In the genomic region with DNA sequence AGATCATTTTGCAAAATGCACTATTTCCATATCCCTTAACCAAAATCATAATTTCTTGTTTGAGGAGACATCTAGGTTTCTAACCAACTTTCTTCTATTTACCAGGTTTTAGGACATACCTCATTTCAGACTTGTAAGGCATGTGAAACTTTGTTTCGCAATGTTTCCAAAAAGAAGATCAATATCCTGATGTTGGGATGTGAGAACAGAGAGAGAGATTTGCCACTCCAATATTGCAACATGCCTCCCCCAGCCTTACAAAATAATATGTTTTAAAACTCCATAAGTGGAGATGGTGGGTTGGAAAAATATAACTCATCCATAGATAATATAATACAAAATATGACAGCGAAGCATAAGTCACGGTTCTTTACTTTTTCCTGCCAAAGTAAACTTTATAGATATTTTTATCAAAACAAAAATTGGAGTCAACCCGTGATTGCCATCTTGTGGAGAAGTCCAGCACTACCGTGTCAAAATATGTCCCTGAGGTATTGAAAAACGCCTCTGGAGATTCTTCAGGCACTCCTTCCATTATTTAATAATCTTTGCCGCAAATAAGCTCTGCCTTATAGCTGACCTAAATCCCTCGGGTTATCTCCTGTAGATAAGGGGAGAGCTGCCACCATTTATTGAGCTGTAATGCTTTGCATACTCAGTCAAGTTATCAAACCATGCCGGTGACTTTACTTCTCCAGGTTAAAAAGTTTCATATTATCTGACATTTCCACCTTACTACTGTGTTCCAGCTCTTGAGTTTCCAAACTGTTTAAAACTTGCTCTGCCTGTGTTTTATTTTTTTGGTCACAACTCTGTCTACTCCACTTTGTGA, we compare ENCODE assay signal across 8 cellular contexts.
DNase-seq lines count a peak whose midpoint lies in the region; ATAC-seq and TF ChIP-seq lines count a peak whose summit lies in the region.

No MANE protein-coding gene starts in this region.

- H4K91ac ChIP-seq in H9 (ENCODE audit: insufficient read length, low read depth, low read length): no peak overlapping the region

- peaks cover 11 to 87% (median 37%) of the 10 kb centered on the region in 10 experiments; a peak in 19 of 20 replicates for H3K4me1 ChIP-seq in BLaER1 treated with 17β-estradiol and CSF1 and Interleukin-3, amounts not matched to agents 10 nM and 100 nM
- no peaks in the 10 kb centered on the region for H3K4me1 ChIP-seq in H9 (ENCODE audit: insufficient read depth, low read length)
- H3K4me1 ChIP-seq in colonic mucosa: no peaks in the 10 kb centered on the region
- H3K4me1 ChIP-seq in parathyroid adenoma: no peaks in the 10 kb centered on the region
- H3K4me1 ChIP-seq in naive thymus-derived CD4-positive, alpha-beta T cell (ENCODE audit: control insufficient read depth in 2 of 2, insufficient read depth in 2 of 2, low read length in 2 of 2): no peaks in the 10 kb centered on the region

- no peak overlapping the region for H3K23ac ChIP-seq in H9 (ENCODE audit: insufficient read length, low read depth, low read length)

- H3K14ac ChIP-seq in H9 (ENCODE audit: insufficient read depth, low read length): no peak overlapping the region

- H3K79me2 ChIP-seq in H9 (ENCODE audit: insufficient read depth, low read length) (no peaks in the 10 kb centered on the region), parathyroid adenoma (no peaks in the 10 kb centered on the region)

- peak; percentile 75 for TF ChIP-seq CTCF in H9 (conservative IDR thresholded peaks at IDR 0.05)
- peak; percentile 24 for TF ChIP-seq CTCF in colonic mucosa (IDR thresholded peaks at IDR 0.05)
- TF ChIP-seq CTCF in parathyroid adenoma (IDR thresholded peaks at IDR 0.05): peak; percentile 18
- no peak for TF ChIP-seq CTCF in natural killer cell (IDR thresholded peaks at IDR 0.05)

- no peak overlapping the region for H3K27ac Mint-ChIP-seq in H9
- H3K27ac Mint-ChIP-seq in naive thymus-derived CD4-positive, alpha-beta T cell: no peak overlapping the region
- H3K27ac Mint-ChIP-seq in natural killer cell: no peak overlapping the region

- no peak overlapping the region for H2BK15ac ChIP-seq in H9 (ENCODE audit: low read depth, low read length)

- H4K8ac ChIP-seq in H9 (replicated peaks; ENCODE audit: insufficient read length, low read depth, low read length): no peak overlapping the region

- peaks cover 0 to 12% (median 0%) of the 10 kb centered on the region in 11 experiments; a peak in 5 of 22 replicates for H3K9me3 ChIP-seq in BLaER1 treated with 17β-estradiol and CSF1 and Interleukin-3, amounts not matched to agents 10 nM and 100 nM (replicated peaks in 1 of 11)
- H3K9me3 ChIP-seq in H9 (ENCODE audit: control insufficient read depth, low read depth, low read length) (no peaks in the 10 kb centered on the region), colonic mucosa (no peaks in the 10 kb centered on the region), parathyroid adenoma (ENCODE audit: control insufficient read depth, low read length) (no peaks in the 10 kb centered on the region)
- no peaks in the 10 kb centered on the region for H3K9me3 ChIP-seq in naive thymus-derived CD4-positive, alpha-beta T cell (ENCODE audit: control insufficient read depth in 2 of 3, low read length in 3 of 3)

- H3K9me3 Mint-ChIP-seq in H9 (no peaks in the 10 kb centered on the region), natural killer cell (peaks cover 0 to 3% of the 10 kb centered on the region in 2 donors)
- peaks cover 0 to 3% (median 0%) of the 10 kb centered on the region in 11 donors for H3K9me3 Mint-ChIP-seq in naive thymus-derived CD4-positive, alpha-beta T cell

- H2BK5ac ChIP-seq in H9 (ENCODE audit: insufficient read length, low read length): no peak overlapping the region

- H3K27me3 Mint-ChIP-seq in H9 (ENCODE audit: low read depth) (no peaks in the 10 kb centered on the region), natural killer cell (ENCODE audit: low read depth in 2 of 2) (no peaks in the 10 kb centered on the region)
- peaks cover 0 to 17% (median 0%) of the 10 kb centered on the region in 5 donors for H3K27me3 Mint-ChIP-seq in naive thymus-derived CD4-positive, alpha-beta T cell

- no peak overlapping the region for H2BK20ac ChIP-seq in H9 (ENCODE audit: low read depth, low read length, poor library complexity, severe bottlenecking)

- H4K5ac ChIP-seq in H9 (ENCODE audit: insufficient read length, low read depth, low read length): no peak overlapping the region

- H4K20me1 ChIP-seq in BLaER1 treated with 17β-estradiol and CSF1 and Interleukin-3, amounts not matched to agents 10 nM and 100 nM: no peaks in the 10 kb centered on the region
- H4K20me1 ChIP-seq in H9 (ENCODE audit: control insufficient read depth, insufficient read depth, insufficient read length): no peaks in the 10 kb centered on the region

- H3K4me3 Mint-ChIP-seq in H9: no peak overlapping the region
- H3K4me3 Mint-ChIP-seq in naive thymus-derived CD4-positive, alpha-beta T cell: no peak overlapping the region
- H3K4me3 Mint-ChIP-seq in natural killer cell: no peak overlapping the region

- H2BK120ac ChIP-seq in H9 (ENCODE audit: low read depth, low read length, poor library complexity, severe bottlenecking): no peak overlapping the region

- H2AK5ac ChIP-seq in H9 (ENCODE audit: insufficient read length, low read length): no peak overlapping the region

- H3K79me1 ChIP-seq in H9 (ENCODE audit: insufficient read depth, low read depth, low read length, poor library complexity, severe bottlenecking): no peaks in the 10 kb centered on the region

- peaks cover 9 to 10% of the 10 kb centered on the region in 2 experiments for H3K4me1 Mint-ChIP-seq in H9
- no peaks in the 10 kb centered on the region for H3K4me1 Mint-ChIP-seq in naive thymus-derived CD4-positive, alpha-beta T cell
- H3K4me1 Mint-ChIP-seq in natural killer cell: no peaks in the 10 kb centered on the region

- H2AFZ ChIP-seq in H9 (ENCODE audit: low read length): no peak overlapping the region
- H2AFZ ChIP-seq in parathyroid adenoma: no peak overlapping the region

- peak overlapping the region; percentile 22 to 93 (median 79); a peak in 20 of 22 replicates for H3K27ac ChIP-seq in BLaER1 treated with 17β-estradiol and CSF1 and Interleukin-3, amounts not matched to agents 10 nM and 100 nM
- H3K27ac ChIP-seq in H9 (ENCODE audit: insufficient read length, low read depth, low read length) (no peak overlapping the region), colonic mucosa (no peak overlapping the region), parathyroid adenoma (no peak overlapping the region)
- H3K27ac ChIP-seq in naive thymus-derived CD4-positive, alpha-beta T cell (ENCODE audit: low read depth, low read length): no peak overlapping the region

- no peaks in the 10 kb centered on the region for H3K27me3 ChIP-seq in BLaER1 treated with 17β-estradiol and CSF1 and Interleukin-3, amounts not matched to agents 10 nM and 100 nM
- no peaks in the 10 kb centered on the region for H3K27me3 ChIP-seq in H9 (ENCODE audit: insufficient read depth, low read length)
- H3K27me3 ChIP-seq in colonic mucosa: no peaks in the 10 kb centered on the region
- no peaks in the 10 kb centered on the region for H3K27me3 ChIP-seq in parathyroid adenoma (ENCODE audit: control insufficient read depth, insufficient read depth, low read length)
- H3K27me3 ChIP-seq in naive thymus-derived CD4-positive, alpha-beta T cell (ENCODE audit: control insufficient read depth in 2 of 2, insufficient read depth in 2 of 2, low read length in 2 of 2): no peaks in the 10 kb centered on the region

- peak overlapping the region in 10 of 11 experiments; percentile 53 to 85 (median 68); a peak in 18 of 22 replicates for H3K9ac ChIP-seq in BLaER1 treated with 17β-estradiol and CSF1 and Interleukin-3, amounts not matched to agents 10 nM and 100 nM
- no peak overlapping the region for H3K9ac ChIP-seq in H9 (ENCODE audit: extremely low read depth, insufficient read length, low read length)
- H3K9ac ChIP-seq in colonic mucosa (ENCODE audit: low read depth in 2 of 2, low read length in 2 of 2): no peak overlapping the region
- H3K9ac ChIP-seq in parathyroid adenoma: no peak overlapping the region

- CTCF ChIA-PET in naive thymus-derived CD4-positive, alpha-beta T cell (lab: Charles Lee): no interaction called here

- peak overlapping the region; percentile 19 to 85 (median 65); a peak in 21 of 22 replicates for H3K4me2 ChIP-seq in BLaER1 treated with 17β-estradiol and CSF1 and Interleukin-3, amounts not matched to agents 10 nM and 100 nM
- H3K4me2 ChIP-seq in H9 (ENCODE audit: insufficient read depth, insufficient read length, low read length) (no peak overlapping the region), parathyroid adenoma (ENCODE audit: low read length) (no peak overlapping the region)

- no peak overlapping the region for H2BK12ac ChIP-seq in H9 (ENCODE audit: insufficient read length, low read depth, low read length)

- H3K4me3 ChIP-seq in BLaER1 treated with 17β-estradiol and CSF1 and Interleukin-3, amounts not matched to agents 10 nM and 100 nM: peak overlapping the region in 3 of 10 experiments; percentile 16 to 22 (median 17); a peak in 3 of 20 replicates
- no peak overlapping the region for H3K4me3 ChIP-seq in colonic mucosa
- H3K4me3 ChIP-seq in parathyroid adenoma (ENCODE audit: low read depth, low read length): no peak overlapping the region
- H3K4me3 ChIP-seq in naive thymus-derived CD4-positive, alpha-beta T cell (ENCODE audit: low read length): no peak overlapping the region

- WGBS in H9 (ENCODE audit: extremely low coverage, insufficient read length, low lambda C conversion rate): no CpG with 5 or more reads among the region's 9 CpGs

- ATAC-seq in naive thymus-derived CD4-positive, alpha-beta T cell: no peak
- ATAC-seq in natural killer cell: no peak

- no peaks in the 10 kb centered on the region; a peak in 1 of 7 replicates for H3K36me3 Mint-ChIP-seq in H9 (ENCODE audit: insufficient read depth in 1 of 3, low read depth in 3 of 3)
- H3K36me3 Mint-ChIP-seq in naive thymus-derived CD4-positive, alpha-beta T cell: no peaks in the 10 kb centered on the region
- H3K36me3 Mint-ChIP-seq in natural killer cell: no peaks in the 10 kb centered on the region

- DNase-seq in H9 (no peak), NCI-H748 treated with DMSO at 0.1 percent for 48 hours (lab: John Stamatoyannopoulos, UW) (peak; percentile 9), colonic mucosa (no peak), activated gamma-delta T cell (lab: John Stamatoyannopoulos, UW) (no peak), natural killer cell (no peak)
- DNase-seq in naive thymus-derived CD4-positive, alpha-beta T cell: no peak

- no peak overlapping the region for H3K56ac ChIP-seq in H9 (ENCODE audit: insufficient read length, low read depth, low read length)

- H3K4ac ChIP-seq in H9 (ENCODE audit: low read depth, low read length): no peak overlapping the region

- intact Hi-C loops in colonic mucosa (cut with DNase I) (no loop called here), natural killer cell (cut with micrococcal nuclease) (no loop called here)
- intact Hi-C loops in naive thymus-derived CD4-positive, alpha-beta T cell (cut with micrococcal nuclease): no loop called here

- POLR2A ChIA-PET in naive thymus-derived CD4-positive, alpha-beta T cell (lab: Charles Lee): no interaction called here

- H3K18ac ChIP-seq in H9 (ENCODE audit: insufficient read length, low read depth, low read length): no peak overlapping the region

- H3K36me3 ChIP-seq in BLaER1 treated with 17β-estradiol and CSF1 and Interleukin-3, amounts not matched to agents 10 nM and 100 nM: no peaks in the 10 kb centered on the region
- H3K36me3 ChIP-seq in colonic mucosa: no peaks in the 10 kb centered on the region
- no peaks in the 10 kb centered on the region for H3K36me3 ChIP-seq in parathyroid adenoma (ENCODE audit: control insufficient read depth, insufficient read depth, low read length)
- no peaks in the 10 kb centered on the region for H3K36me3 ChIP-seq in naive thymus-derived CD4-positive, alpha-beta T cell (ENCODE audit: control insufficient read depth in 2 of 3, insufficient read depth in 3 of 3, low read length in 3 of 3)

- H3T11ph ChIP-seq in H9 (ENCODE audit: low read length): no peak overlapping the region

- no peaks in the 10 kb centered on the region for H3K23me2 ChIP-seq in H9 (ENCODE audit: insufficient read length, low read depth, low read length, poor library complexity, severe bottlenecking)

Comparison
In these comparisons a context has a peak if more than half of its experiments do, and no peak if none do; other contexts are left out.
1. H3K27ac ChIP-seq: peak in BLaER1 treated with 17β-estradiol and CSF1 and Interleukin-3, amounts not matched to agents 10 nM and 100 nM (11 of 11); none in H9 (single experiment), colonic mucosa (single experiment), parathyroid adenoma (single experiment) and naive thymus-derived CD4-positive, alpha-beta T cell (single experiment).
2. H3K4me2 ChIP-seq: peak in BLaER1 treated with 17β-estradiol and CSF1 and Interleukin-3, amounts not matched to agents 10 nM and 100 nM (11 of 11); none in H9 (single experiment) and parathyroid adenoma (single experiment).
3. H3K9ac ChIP-seq: peak in BLaER1 treated with 17β-estradiol and CSF1 and Interleukin-3, amounts not matched to agents 10 nM and 100 nM (10 of 11); none in H9 (single experiment), colonic mucosa (0 of 2) and parathyroid adenoma (single experiment).